Comparison of ENCODE assay signal across 16 cellular contexts in the genomic region with DNA sequence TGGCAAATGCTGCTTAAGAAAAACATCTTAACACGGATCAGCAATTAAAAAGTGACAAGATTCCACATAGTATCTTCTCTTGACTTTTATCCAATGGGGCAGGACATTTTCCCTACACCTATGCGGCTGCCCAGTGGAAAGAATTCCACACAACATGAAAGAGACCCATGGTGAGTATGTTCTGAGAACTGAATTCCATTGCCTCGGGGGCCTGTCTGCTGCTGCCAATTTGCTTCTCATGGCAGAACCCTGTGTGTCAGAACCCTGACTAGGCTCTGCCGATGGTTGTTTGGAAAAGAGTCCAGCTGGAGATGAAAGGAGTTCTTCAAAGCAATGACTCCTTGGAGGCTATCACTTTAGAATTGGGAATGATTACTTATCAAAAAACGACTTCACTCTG.
A peak's percentile ranks its signal among the peaks of the same experiment; 100 is the strongest.
DNase-seq lines count a peak whose midpoint lies in the region; ATAC-seq and TF ChIP-seq lines count a peak whose summit lies in the region.
"Had no signal": no experiment of that assay in that cellular context is flagged by ENCODE, and none has a peak within 500 bp of the region (broad histone marks: within the 10 kb centered on the region; RNA-seq: fewer than 3 reads in every experiment).

No MANE protein-coding gene starts in this region.

- H3K27ac ChIP-seq in thyroid gland (peak overlapping the region in 2 of 3 donors; percentile 22 to 54), upper lobe of left lung (peak overlapping the region in 1 of 4 donors; percentile 48)
- H3K27ac ChIP-seq: C4-2B, KMS-11 had no signal

- no peak for TF ChIP-seq CTCF in thyroid gland (IDR thresholded peaks at IDR 0.05)
- no peak for TF ChIP-seq CTCF in upper lobe of left lung (IDR thresholded peaks at IDR 0.05)

- H3K4me3 ChIP-seq in thyroid gland (replicated peaks in 1 of 3) (no peak overlapping the region), upper lobe of left lung (no peak overlapping the region)
- H3K4me3 ChIP-seq: GM23338 had no signal

- TF ChIP-seq EP300 in upper lobe of left lung (IDR thresholded peaks at IDR 0.05): no peak

- peaks cover 10% of the 10 kb centered on the region for H3K4me1 Mint-ChIP-seq in activated naive CD8-positive, alpha-beta T cell (ENCODE audit: low read depth)
- H3K4me1 Mint-ChIP-seq in activated naive CD8-positive, alpha-beta T cell treated with anti-CD3 and anti-CD28 coated beads for 36 hours: peaks cover 21% of the 10 kb centered on the region
- H3K4me1 Mint-ChIP-seq in T-helper 17 cell: peaks cover 16% of the 10 kb centered on the region
- H3K4me1 Mint-ChIP-seq: GM23338 had no signal

- H3K36me3 ChIP-seq in thyroid gland (peaks cover 0 to 2% of the 10 kb centered on the region in 2 donors), upper lobe of left lung (peaks cover 0 to 12% (median 1%) of the 10 kb centered on the region in 4 donors)

- WGBS in thyroid gland, 2 donors: 44 to 70% methylated on average over 5 of the region's 5 CpGs
- 69 to 79% methylated on average over 5 of the region's 5 CpGs for WGBS in upper lobe of left lung, 2 donors

- H3K27me3 ChIP-seq in thyroid gland (no peaks in the 10 kb centered on the region), upper lobe of left lung (no peaks in the 10 kb centered on the region)

- no peaks in the 10 kb centered on the region for H3K27me3 Mint-ChIP-seq in activated naive CD8-positive, alpha-beta T cell
- no peaks in the 10 kb centered on the region for H3K27me3 Mint-ChIP-seq in activated naive CD8-positive, alpha-beta T cell treated with anti-CD3 and anti-CD28 coated beads for 36 hours
- no peaks in the 10 kb centered on the region for H3K27me3 Mint-ChIP-seq in T-helper 17 cell

- no peaks in the 10 kb centered on the region for H3K9me3 ChIP-seq in T-helper 17 cell (ENCODE audit: control insufficient read depth, low read length, poor library complexity, severe bottlenecking)
- no peaks in the 10 kb centered on the region for H3K9me3 ChIP-seq in thyroid gland
- H3K9me3 ChIP-seq in upper lobe of left lung: no peaks in the 10 kb centered on the region

- no peaks in the 10 kb centered on the region for H3K9me3 Mint-ChIP-seq in activated naive CD8-positive, alpha-beta T cell (ENCODE audit: low read depth)
- no peaks in the 10 kb centered on the region for H3K9me3 Mint-ChIP-seq in activated naive CD8-positive, alpha-beta T cell treated with anti-CD3 and anti-CD28 coated beads for 36 hours
- H3K9me3 Mint-ChIP-seq: GM23338 had no signal

- peaks cover 6% of the 10 kb centered on the region for H3K36me3 Mint-ChIP-seq in activated naive CD8-positive, alpha-beta T cell
- peaks cover 20% of the 10 kb centered on the region for H3K36me3 Mint-ChIP-seq in activated naive CD8-positive, alpha-beta T cell treated with anti-CD3 and anti-CD28 coated beads for 36 hours
- peaks cover 6% of the 10 kb centered on the region for H3K36me3 Mint-ChIP-seq in T-helper 17 cell (ENCODE audit: low read depth)

- H3K4me1 ChIP-seq in thyroid gland: peaks cover 17% of the 10 kb centered on the region in 2 donors
- peaks cover 3 to 6% (median 5%) of the 10 kb centered on the region in 4 donors for H3K4me1 ChIP-seq in upper lobe of left lung

- no peak for ATAC-seq in T-helper 17 cell
- ATAC-seq in upper lobe of left lung (ENCODE audit: low FRiP score in 2 of 2): no peak
- ATAC-seq: GM23338, Panc1 had no signal

- TF ChIP-seq POLR2A in thyroid gland (IDR thresholded peaks at IDR 0.05): no peak
- TF ChIP-seq POLR2A in upper lobe of left lung (IDR thresholded peaks at IDR 0.05): no peak

- H3K4me3 Mint-ChIP-seq in activated naive CD8-positive, alpha-beta T cell: no peak overlapping the region
- no peak overlapping the region for H3K4me3 Mint-ChIP-seq in activated naive CD8-positive, alpha-beta T cell treated with anti-CD3 and anti-CD28 coated beads for 36 hours
- H3K4me3 Mint-ChIP-seq in T-helper 17 cell: no peak overlapping the region
- H3K4me3 Mint-ChIP-seq: GM23338 had no signal

- peak overlapping the region; percentile 46 for H3K27ac Mint-ChIP-seq in activated naive CD8-positive, alpha-beta T cell
- H3K27ac Mint-ChIP-seq in activated naive CD8-positive, alpha-beta T cell treated with anti-CD3 and anti-CD28 coated beads for 36 hours: no peak overlapping the region
- H3K27ac Mint-ChIP-seq in T-helper 17 cell: peak overlapping the region; percentile 14
- H3K27ac Mint-ChIP-seq: GM23338 had no signal

- intact Hi-C loops in thyroid gland (cut with DNase I): no loop called here

- DNase-seq in activated naive CD8-positive, alpha-beta T cell treated with anti-CD3 and anti-CD28 coated beads for 36 hours: no peak
- DNase-seq in T-helper 17 cell (no peak), foreskin melanocyte (peak; percentile 70), thyroid gland (no peak), kidney tubule cell (ENCODE audit: low spot score) (no peak), upper lobe of left lung (no peak), GOT3 (lab: John Stamatoyannopoulos, UW) (no peak)
- DNase-seq: NCI-H187, NCI-H2171, NCI-H82, Right ventricle myocardium superior had no signal
